Comparison of ENCODE assay signal across 8 cellular contexts in the genomic region with DNA sequence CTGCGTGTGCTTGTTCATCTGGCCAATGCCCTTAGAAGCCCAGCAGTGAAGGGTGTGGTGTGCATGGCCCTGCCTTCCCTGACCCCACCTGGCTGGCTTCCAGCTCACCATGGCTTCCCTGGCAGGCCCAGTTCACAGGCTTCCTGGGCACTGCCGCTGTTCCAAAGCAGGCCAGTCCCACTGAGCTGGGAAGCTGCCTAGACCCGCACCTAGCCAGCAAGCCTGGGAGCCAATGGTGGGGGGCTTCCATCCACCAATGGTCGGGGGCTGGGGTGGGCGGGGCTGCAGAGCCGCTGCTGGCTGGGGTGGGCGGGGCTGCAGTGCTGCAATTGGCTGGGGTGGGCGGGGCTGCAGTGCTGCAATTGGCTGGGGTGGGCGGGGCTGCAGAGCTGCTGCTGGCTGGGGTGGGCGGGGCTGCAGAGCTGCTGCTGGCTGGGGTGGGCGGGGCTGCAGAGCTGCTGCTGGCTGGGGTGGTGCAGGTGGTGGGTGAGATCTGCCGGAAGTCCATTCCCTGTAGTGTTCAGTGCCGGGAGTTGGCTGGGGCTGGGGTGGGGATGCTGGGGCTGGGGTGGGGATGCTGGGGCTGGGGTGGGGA. TPM values are rescaled to one million over a fixed set of nuclear protein-coding genes. Genes with fewer than 3 reads are reported as not detected.
A peak's percentile ranks its signal among the peaks of the same experiment; 100 is the strongest.
DNase-seq lines count a peak whose midpoint lies in the region; ATAC-seq and TF ChIP-seq lines count a peak whose summit lies in the region.

No MANE protein-coding gene starts in this region.

- no peaks in the 10 kb centered on the region for H3K36me3 ChIP-seq in CD4-positive, alpha-beta memory T cell (ENCODE audit: insufficient read depth, low read length)
- H3K36me3 ChIP-seq in PC-9 (ENCODE audit: low read depth): no peaks in the 10 kb centered on the region

- CTCF ChIA-PET in CD4-positive, alpha-beta memory T cell (lab: Charles Lee; ENCODE audit: partially characterized antibody): interaction anchor here (0.8 to 1.9 kb wide), 4 partner anchors 10 to 196 kb away, joined by 3 to 8 read pairs (median 4); no protein-coding TSS in a partner anchor
- CTCF ChIA-PET in PC-9 (lab: Charles Lee): interaction anchor here (1.1 kb wide), 1 partner anchor 67 kb away, joined by 4 read pairs; no protein-coding TSS in a partner anchor

- no TSS peak for BruUV-seq in PC-9 (replicated peaks; lab: Mats Ljungman, UMichigan)

- peaks cover 4 to 15% (median 10%) of the 10 kb centered on the region in 4 donors for H3K4me1 Mint-ChIP-seq in CD4-positive, alpha-beta memory T cell
- H3K4me1 Mint-ChIP-seq in HFFc6 (ENCODE audit: low read depth): peaks cover 10% of the 10 kb centered on the region

- H3K9me3 Mint-ChIP-seq in CD4-positive, alpha-beta memory T cell: no peaks in the 10 kb centered on the region
- peaks cover 15% of the 10 kb centered on the region for H3K9me3 Mint-ChIP-seq in HFFc6

- H3K79me2 ChIP-seq in PC-9 (ENCODE audit: low read depth): no peaks in the 10 kb centered on the region

- peaks cover 31% of the 10 kb centered on the region for H3K27me3 ChIP-seq in CD4-positive, alpha-beta memory T cell (ENCODE audit: insufficient read depth, low read length)
- H3K27me3 ChIP-seq in PC-9 (ENCODE audit: insufficient read depth, low read depth): no peaks in the 10 kb centered on the region
- no peaks in the 10 kb centered on the region for H3K27me3 ChIP-seq in right cardiac atrium (ENCODE audit: control insufficient read depth, insufficient read depth)

- intact Hi-C loops in CD4-positive, alpha-beta memory T cell (cut with micrococcal nuclease): no loop called here
- intact Hi-C loops in PC-9 (cut with micrococcal nuclease; ENCODE audit: unreplicated experiment) (loop anchor here (10.0 kb wide), 3 partner anchors 71 to 419 kb away; a partner anchor contains a TSS), right cardiac atrium (cut with DNase I) (loop anchor here in 1 of 4 donors (10.0 kb wide), 1 partner anchor 201 kb away; a partner anchor contains a TSS)

- WGBS in right cardiac atrium: 7% methylated on average over 13 of the region's 13 CpGs

- no peaks in the 10 kb centered on the region for H3K9me3 ChIP-seq in CD4-positive, alpha-beta memory T cell (ENCODE audit: control insufficient read depth in 1 of 2, low read length in 2 of 2)
- H3K9me3 ChIP-seq in PC-9 (ENCODE audit: insufficient read depth, low read depth): no peaks in the 10 kb centered on the region
- no peaks in the 10 kb centered on the region for H3K9me3 ChIP-seq in right cardiac atrium (ENCODE audit: control insufficient read depth, low read length)

- POLR2A ChIA-PET in CD4-positive, alpha-beta memory T cell (lab: Charles Lee; ENCODE audit: partially characterized antibody): interaction anchor here (1.0 to 1.7 kb wide), 4 partner anchors 9 to 61 kb away, joined by 3 to 6 read pairs (median 6); a partner anchor contains a TSS
- POLR2A ChIA-PET in PC-9 (lab: Charles Lee; ENCODE audit: unreplicated experiment): interaction anchor here (0.6 kb wide), 2 partner anchors 49 to 422 kb away, joined by 3 to 12 read pairs; a partner anchor contains a TSS

- H3K4me3 ChIP-seq in CD4-positive, alpha-beta memory T cell (ENCODE audit: low read length in 2 of 2): no peak overlapping the region
- H3K4me3 ChIP-seq in PC-9 (peak overlapping the region; percentile 52; the same call in 1 of the 2 replicates), right cardiac atrium (ENCODE audit: low read length) (no peak overlapping the region)

- no peak overlapping the region for H3K27ac Mint-ChIP-seq in CD4-positive, alpha-beta memory T cell
- H3K27ac Mint-ChIP-seq in HFFc6: no peak overlapping the region

- peak; percentile 44 to 81 (median 61) for DNase-seq in CD4-positive, alpha-beta memory T cell
- peak; percentile 26 for DNase-seq in HFFc6
- peak; percentile 53 to 70 for DNase-seq in PC-9
- DNase-seq in activated effector memory CD4-positive, alpha-beta T cell treated with Interleukin-2 at 50 U/mL for 16 hours: peak; percentile 51
- peak; percentile 58 to 78 (median 72) for DNase-seq in right cardiac atrium
- DNase-seq in stimulated activated CD4-positive, alpha-beta T cell treated with anti-CD3 and anti-CD28 coated beads, Interleukin-12 subunit alpha, Interleukin-12 subunit beta, amount 100 ng/mL, for 48 hours (ENCODE audit: low read depth in 2 of 3, low spot score in 1 of 3): peak; percentile 40 to 59 (median 57)
- DNase-seq in NOMO-1 treated with dmso at 0.1 percent for 144 hours (lab: John Stamatoyannopoulos, UW; ENCODE audit: unreplicated experiment): no peak
- no peak for DNase-seq in cortex of kidney (lab: John Stamatoyannopoulos, UW)

- no peak overlapping the region for H3K4me3 Mint-ChIP-seq in CD4-positive, alpha-beta memory T cell
- H3K4me3 Mint-ChIP-seq in HFFc6: no peak overlapping the region

- H3K36me3 Mint-ChIP-seq in CD4-positive, alpha-beta memory T cell: no peaks in the 10 kb centered on the region
- no peaks in the 10 kb centered on the region for H3K36me3 Mint-ChIP-seq in HFFc6 (ENCODE audit: low read depth)

- TF ChIP-seq CTCF in HFFc6 (IDR thresholded peaks at IDR 0.05) (no peak), PC-9 (conservative IDR thresholded peaks at IDR 0.05) (no peak)

- H3K4me1 ChIP-seq in CD4-positive, alpha-beta memory T cell (ENCODE audit: insufficient read depth, low read length): peaks cover 17% of the 10 kb centered on the region
- no peaks in the 10 kb centered on the region for H3K4me1 ChIP-seq in PC-9 (replicated peaks; ENCODE audit: insufficient read depth)
- no peaks in the 10 kb centered on the region for H3K4me1 ChIP-seq in right cardiac atrium (ENCODE audit: control insufficient read depth, insufficient read depth, low read length)

- H3F3A ChIP-seq in PC-9 (ENCODE audit: insufficient read depth, low read depth): no peaks in the 10 kb centered on the region

- no peak overlapping the region for H3K27ac ChIP-seq in CD4-positive, alpha-beta memory T cell (ENCODE audit: low read depth, low read length)
- H3K27ac ChIP-seq in PC-9 (no peak overlapping the region), right cardiac atrium (ENCODE audit: low read length) (no peak overlapping the region)

- peak overlapping the region; percentile 64; the same call in 1 of the 2 replicates for H2AFZ ChIP-seq in PC-9

- peak; percentile 48 to 62 for ATAC-seq in right cardiac atrium

- no peaks in the 10 kb centered on the region for H3K9me2 ChIP-seq in PC-9 (ENCODE audit: insufficient read depth)

- peaks cover 11 to 14% of the 10 kb centered on the region in 2 donors for H3K27me3 Mint-ChIP-seq in CD4-positive, alpha-beta memory T cell
- peaks cover 14% of the 10 kb centered on the region for H3K27me3 Mint-ChIP-seq in HFFc6 (ENCODE audit: insufficient read depth)

- H3K4me2 ChIP-seq in PC-9: peak overlapping the region; percentile 61

- no peaks in the 10 kb centered on the region for H4K20me1 ChIP-seq in PC-9 (ENCODE audit: insufficient read depth)

RNA-seq across cellular contexts. Expression of a gene that starts 12.4 kb away (rescaled TPM):
- total RNA-seq in CD4-positive, alpha-beta memory T cell: 1 to 10 TPM; 6.4 to 7.2 TPM
- polyA plus RNA-seq in CD4-positive, alpha-beta memory T cell: 1 to 10 TPM; 1.4 to 2.2 TPM
- under 1 TPM in 1 of 6 experiments, not detected in 5; 0.31 TPM for total RNA-seq in HFFc6 (2021; fragmentation: NEBNext Ultra II Directional; extraction: Animal tissue kit (Norgen Biotek cat#: 25700))
- total RNA-seq in PC-9 (2021): not detected in 2 replicates
- not detected for total RNA-seq in right cardiac atrium
- 0.18 TPM for polyA plus RNA-seq in right cardiac atrium

RNA-seq across cellular contexts. Expression of a gene that starts 15.6 kb away (rescaled TPM):
- total RNA-seq in CD4-positive, alpha-beta memory T cell: 10 to 100 TPM; 31.5 to 33.1 TPM
- 100 to 1,000 TPM in 1 of 2 donors, 10 to 100 TPM in 1; 69.0 to 107 TPM for polyA plus RNA-seq in CD4-positive, alpha-beta memory T cell
- 10 to 100 TPM; 45.7 to 62.0 (median 52.7) TPM for total RNA-seq in HFFc6 (2021; fragmentation: NEBNext Ultra II Directional; extraction: Animal tissue kit (Norgen Biotek cat#: 25700))
- 40.1 and 44.7 TPM in 2 replicates for total RNA-seq in PC-9 (2021)
- 10 to 100 TPM; 40.2 to 51.8 (median 49.2) TPM for total RNA-seq in right cardiac atrium
- 60.8 TPM for polyA plus RNA-seq in right cardiac atrium

RNA-seq across cellular contexts. Expression of a gene that starts 15.6 kb away (rescaled TPM):
- 10 to 100 TPM; 66.5 to 74.0 TPM for total RNA-seq in CD4-positive, alpha-beta memory T cell
- polyA plus RNA-seq in CD4-positive, alpha-beta memory T cell: 10 to 100 TPM; 14.1 to 40.8 TPM
- total RNA-seq in HFFc6 (2021; fragmentation: NEBNext Ultra II Directional; extraction: Animal tissue kit (Norgen Biotek cat#: 25700)): 10 to 100 TPM; 72.5 to 80.8 (median 77.7) TPM
- total RNA-seq in PC-9 (2021) (40.7 and 52.8 TPM in 2 replicates), right cardiac atrium (10 to 100 TPM; 34.9 to 45.9 (median 37.4) TPM)
- 23.0 TPM for polyA plus RNA-seq in right cardiac atrium

RNA-seq across cellular contexts. Expression of a gene that starts 22.9 kb away (rescaled TPM):
- not detected for total RNA-seq in CD4-positive, alpha-beta memory T cell
- polyA plus RNA-seq in CD4-positive, alpha-beta memory T cell: not detected
- not detected for total RNA-seq in HFFc6 (2021; fragmentation: NEBNext Ultra II Directional; extraction: Animal tissue kit (Norgen Biotek cat#: 25700))
- total RNA-seq in PC-9 (2021) (not detected in 2 replicates), right cardiac atrium (not detected)
- not detected for polyA plus RNA-seq in right cardiac atrium

RNA-seq across cellular contexts. Expression of a gene that starts 33.5 kb away (rescaled TPM):
- 10 to 100 TPM; 17.1 to 18.1 TPM for total RNA-seq in CD4-positive, alpha-beta memory T cell
- 10 to 100 TPM; 15.6 to 16.3 TPM for polyA plus RNA-seq in CD4-positive, alpha-beta memory T cell
- 1 to 10 TPM in 5 of 6 experiments, under 1 TPM in 1; 0.55 to 8.9 (median 7.8) TPM for total RNA-seq in HFFc6 (2021; fragmentation: NEBNext Ultra II Directional; extraction: Animal tissue kit (Norgen Biotek cat#: 25700))
- total RNA-seq in PC-9 (2021) (7.4 and 12.5 TPM in 2 replicates), right cardiac atrium (10 to 100 TPM; 19.7 to 25.0 (median 21.8) TPM)
- polyA plus RNA-seq in right cardiac atrium: 26.9 TPM

Comparison
In these comparisons a context has a peak if more than half of its experiments do, and no peak if none do; other contexts are left out.
1. DNase-seq: peak in CD4-positive, alpha-beta memory T cell (5 of 5), HFFc6 (single experiment), PC-9 (2 of 2), activated effector memory CD4-positive, alpha-beta T cell treated with Interleukin-2 at 50 U/mL for 16 hours (single experiment), right cardiac atrium (3 of 3) and stimulated activated CD4-positive, alpha-beta T cell treated with anti-CD3 and anti-CD28 coated beads, Interleukin-12 subunit alpha, Interleukin-12 subunit beta, amount 100 ng/mL, for 48 hours (3 of 3); none in NOMO-1 treated with dmso at 0.1 percent for 144 hours (single experiment) and cortex of kidney (single experiment).